ENCODE assay signal across 31 cellular contexts in genomic region chr1:114296413-114296812, GRCh38.
"Had no signal": no experiment of that assay in that cellular context is flagged by ENCODE, and none has a peak within 500 bp of the region (broad histone marks: within the 10 kb centered on the region; RNA-seq: fewer than 3 reads in every experiment).

No MANE protein-coding gene starts in this region.

- H3K27me3 Mint-ChIP-seq: activated naive CD8-positive, alpha-beta T cell; activated T-cell treated with anti-CD3 and anti-CD28 coated beads, Interleukin-2, amount 50 U/mL, for 24 hours; activated T-helper 17 cell treated with anti-CD3 and anti-CD28 coated beads, Interleukin-2, amount 50 U/mL, for 72 hours had no signal

- H3K9me3 Mint-ChIP-seq: activated CD4-positive, alpha-beta memory T cell treated with anti-CD3 and anti-CD28 coated beads, Interleukin-2, amount 10 ng/mL, durations not matched to agents 7 days and 5 days; activated CD4-positive, alpha-beta T cell treated with anti-CD3 and anti-CD28 coated beads, Interleukin-2, amount 10 ng/mL, durations not matched to agents 7 days and 5 days; activated T-cell treated with anti-CD3 and anti-CD28 coated beads, Interleukin-2, amount 50 U/mL, for 24 hours; activated T-helper 17 cell treated with anti-CD3 and anti-CD28 coated beads, Interleukin-2, amount 50 U/mL, for 72 hours; effector memory CD8-positive, alpha-beta T cell had no signal

- H3K4me3 Mint-ChIP-seq: activated CD4-positive, alpha-beta memory T cell treated with anti-CD3 and anti-CD28 coated beads, Interleukin-2, amount 10 ng/mL, durations not matched to agents 7 days and 5 days; activated CD4-positive, alpha-beta T cell treated with anti-CD3 and anti-CD28 coated beads, Interleukin-2, amount 10 ng/mL, durations not matched to agents 7 days and 5 days; activated naive CD8-positive, alpha-beta T cell; activated T-cell treated with anti-CD3 and anti-CD28 coated beads, Interleukin-2, amount 50 U/mL, for 24 hours; activated T-helper 17 cell treated with anti-CD3 and anti-CD28 coated beads, Interleukin-2, amount 50 U/mL, for 72 hours; effector memory CD8-positive, alpha-beta T cell had no signal

- H3K27ac ChIP-seq: brain microvascular endothelial cell, esophagus squamous epithelium, gastroesophageal sphincter had no signal

- FAIRE-seq: astrocyte, bronchial epithelial cell, colon had no signal

- H3K27me3 ChIP-seq: gastroesophageal sphincter had no signal

- H3K36me3 ChIP-seq: brain microvascular endothelial cell, esophagus squamous epithelium, gastroesophageal sphincter had no signal

- H3K4me1 ChIP-seq: esophagus squamous epithelium, gastroesophageal sphincter had no signal

- H3K4me1 Mint-ChIP-seq: activated T-helper 17 cell treated with anti-CD3 and anti-CD28 coated beads, Interleukin-2, amount 50 U/mL, for 72 hours had no signal

- DNase-seq: activated CD4-positive, alpha-beta memory T cell treated with anti-CD3 and anti-CD28 coated beads, Interleukin-2, amount 10 ng/mL, durations not matched to agents 7 days and 5 days; activated CD4-positive, alpha-beta T cell treated with anti-CD3 and anti-CD28 coated beads for 1 hour; activated CD4-positive, alpha-beta T cell treated with anti-CD3 and anti-CD28 coated beads for 4 hours; activated CD4-positive, alpha-beta T cell treated with anti-CD3 and anti-CD28 coated beads, Interleukin-2, amount 10 ng/mL, durations not matched to agents 7 days and 5 days; activated CD4-positive, alpha-beta T cell treated with anti-CD3 and anti-CD28 coated beads, Interleukin-2, amount 50 U/mL, for 4 hours; activated CD8-positive, alpha-beta memory T cell treated with anti-CD3 and anti-CD28 coated beads, Interleukin-2, amount 50 U/mL, for 48 hours; activated effector memory CD4-positive, alpha-beta T cell treated with Interleukin-2 at 50 U/mL for 16 hours; activated gamma-delta T cell treated with Interleukin-2 at 50 U/mL for 16 hours; activated naive CD4-positive, alpha-beta T cell treated with anti-CD3 and anti-CD28 coated beads, Interleukin-2, amount 50 U/mL, for 16 hours; activated naive CD4-positive, alpha-beta T cell treated with Interleukin-2 at 50 U/mL for 16 hours; activated T-cell treated with anti-CD3 and anti-CD28 coated beads for 4 hours; activated T-cell treated with anti-CD3 and anti-CD28 coated beads, Interleukin-2, amount 50 U/mL, for 24 hours; amniotic stem cell; anterior cingulate cortex; brain microvascular endothelial cell; cortex of kidney; dermis blood vessel endothelial cell; effector CD4-positive, alpha-beta T cell; effector memory CD8-positive, alpha-beta T cell; erythroblast; esophagus squamous epithelium; foreskin melanocyte; head of caudate nucleus; T-helper 1 cell; T-helper 2 cell had no signal

- H3K9me3 ChIP-seq: esophagus squamous epithelium, gastroesophageal sphincter had no signal

- H3K4me3 ChIP-seq: esophagus squamous epithelium, gastroesophageal sphincter had no signal

- H3K27ac Mint-ChIP-seq: activated CD4-positive, alpha-beta memory T cell treated with anti-CD3 and anti-CD28 coated beads, Interleukin-2, amount 10 ng/mL, durations not matched to agents 7 days and 5 days; activated CD4-positive, alpha-beta T cell treated with anti-CD3 and anti-CD28 coated beads, Interleukin-2, amount 10 ng/mL, durations not matched to agents 7 days and 5 days; activated naive CD8-positive, alpha-beta T cell; activated T-cell treated with anti-CD3 and anti-CD28 coated beads, Interleukin-2, amount 50 U/mL, for 24 hours; activated T-helper 17 cell treated with anti-CD3 and anti-CD28 coated beads, Interleukin-2, amount 50 U/mL, for 72 hours had no signal

- ATAC-seq: activated T-helper 17 cell treated with anti-CD3 and anti-CD28 coated beads, Interleukin-2, amount 50 U/mL, for 72 hours; effector memory CD8-positive, alpha-beta T cell; gastroesophageal sphincter had no signal

- H3K36me3 Mint-ChIP-seq: activated naive CD8-positive, alpha-beta T cell had no signal
